ENCODE assay signal across 1 cellular context in genomic region chr17:42929497-42929844, GRCh38.
TF ChIP-seq lines count a peak whose summit lies in the region.

No MANE protein-coding gene starts in this region.

TF ChIP-seq in GM12878, 131 proteins besides CTCF, POLR2A, EP300 and RAD21:
- no peak for TF ChIP-seq USF1 (IDR thresholded peaks at IDR 0.05; ENCODE audit: borderline replicate concordance, extremely low read length, insufficient read depth, low read depth, low read length)
- no peak for TF ChIP-seq KAT2A (conservative IDR thresholded peaks at IDR 0.05; ENCODE audit: control insufficient read depth, low read depth, low read length)
- no peak for TF ChIP-seq CREM (IDR thresholded peaks at IDR 0.05; ENCODE audit: low read depth)
